In genomic region chr7:151296202-151296992, GRCh38 we compare ENCODE assay signal across 33 cellular contexts.
"Had no signal": no experiment of that assay in that cellular context is flagged by ENCODE, and none has a peak within 500 bp of the region (broad histone marks: within the 10 kb centered on the region; RNA-seq: fewer than 3 reads in every experiment).

No MANE protein-coding gene starts in this region.

- H3K27me3 ChIP-seq: adrenal gland, ascending aorta, body of pancreas, breast epithelium, cardiac muscle cell had no signal

- H3K9me3 ChIP-seq: adrenal gland, ascending aorta, body of pancreas, breast epithelium had no signal

- H3K36me3 ChIP-seq: adrenal gland, ascending aorta, brain microvascular endothelial cell, breast epithelium, cardiac muscle cell had no signal

- H3K27ac ChIP-seq: adrenal gland, ascending aorta, body of pancreas, brain microvascular endothelial cell, breast epithelium, cardiac muscle cell had no signal

- ATAC-seq: activated naive CD4-positive, alpha-beta T cell treated with anti-CD3 and anti-CD28 coated beads, Interleukin-2, amount 50 U/mL, for 72 hours; activated naive CD8-positive, alpha-beta T cell treated with anti-CD3 and anti-CD28 coated beads, Interleukin-2, amount 50 U/mL, for 24 hours; activated T-cell treated with anti-CD3 and anti-CD28 coated beads, Interleukin-2, amount 50 U/mL, for 4 hours; activated T-cell treated with anti-CD3 and anti-CD28 coated beads, Interleukin-2, amount 50 U/mL, for 72 hours; activated T-helper 17 cell treated with anti-CD3 and anti-CD28 coated beads, Interleukin-2, amount 50 U/mL, for 72 hours; body of pancreas had no signal

- H3K4me3 ChIP-seq: adrenal gland, ascending aorta, body of pancreas, breast epithelium, cardiac muscle cell had no signal

- FAIRE-seq: astrocyte, bronchial epithelial cell, colon had no signal

- DNase-seq: activated effector memory CD4-positive, alpha-beta T cell treated with anti-CD3 and anti-CD28 coated beads, Interleukin-2, amount 50 U/mL, for 16 hours; activated effector memory CD4-positive, alpha-beta T cell treated with Interleukin-2 at 50 U/mL for 16 hours; activated gamma-delta T cell; activated gamma-delta T cell treated with Interleukin-2 at 50 U/mL for 16 hours; activated naive CD4-positive, alpha-beta T cell; activated naive CD4-positive, alpha-beta T cell treated with anti-CD3 and anti-CD28 coated beads for 36 hours; activated naive CD4-positive, alpha-beta T cell treated with anti-CD3 and anti-CD28 coated beads, Interleukin-2, amount 10 ng/mL, durations not matched to agents 7 days and 5 days; activated naive CD4-positive, alpha-beta T cell treated with anti-CD3 and anti-CD28 coated beads, Interleukin-2, amount 50 U/mL, for 16 hours; activated naive CD4-positive, alpha-beta T cell treated with Interleukin-2 at 50 U/mL for 16 hours; activated naive CD8-positive, alpha-beta T cell treated with anti-CD3 and anti-CD28 coated beads for 36 hours; activated naive CD8-positive, alpha-beta T cell treated with anti-CD3 and anti-CD28 coated beads, Interleukin-2, amount 10 ng/mL, durations not matched to agents 7 days and 5 days; activated naive CD8-positive, alpha-beta T cell treated with anti-CD3 and anti-CD28 coated beads, Interleukin-2, amount 50 U/mL, for 24 hours; activated T-cell treated with anti-CD3 and anti-CD28 coated beads, Interleukin-2, amount 50 U/mL, for 4 hours; activated T-cell treated with anti-CD3 and anti-CD28 coated beads, Interleukin-2, amount 50 U/mL, for 48 hours; activated T-cell treated with anti-CD3 and anti-CD28 coated beads, Interleukin-2, amount 50 U/mL, for 72 hours; adrenal gland; amniotic stem cell; amygdala; anterior cingulate cortex; aorta; body of pancreas; brain microvascular endothelial cell; caudate nucleus; central memory CD4-positive, alpha-beta T cell; cerebellar nuclear complex had no signal

- H3K4me1 ChIP-seq: adrenal gland, ascending aorta, body of pancreas, breast epithelium had no signal
